ENCODE assay signal across 9 cellular contexts in genomic region chr11:62958547-62959071, GRCh38. TPM values are rescaled to one million over a fixed set of nuclear protein-coding genes. Genes with fewer than 3 reads are reported as not detected.
A peak's percentile ranks its signal among the peaks of the same experiment; 100 is the strongest.
DNase-seq lines count a peak whose midpoint lies in the region; ATAC-seq and TF ChIP-seq lines count a peak whose summit lies in the region.
"Had no signal": no experiment of that assay in that cellular context is flagged by ENCODE, and none has a peak within 500 bp of the region (broad histone marks: within the 10 kb centered on the region; RNA-seq: fewer than 3 reads in every experiment).

No MANE protein-coding gene starts in this region.

- H3K27ac ChIP-seq in SJCRH30, result no peak overlapping the region; the same call in 1 of the 2 replicates
- no peak overlapping the region for H3K27ac ChIP-seq in foreskin keratinocyte

- no peak for TF ChIP-seq CTCF in foreskin keratinocyte (conservative IDR thresholded peaks at IDR 0.05)

- DNase-seq in H4 (ENCODE audit: low spot score) (peak; percentile 69), SJCRH30 (peak; percentile 69 to 77), foreskin keratinocyte (peak; percentile 13 to 25), sciatic nerve (ENCODE audit: low spot score) (peak; percentile 59), HUDEP-2 (lab: John Stamatoyannopoulos, UW; ENCODE audit: unreplicated experiment in 76 of 76) (no peak), NCI-H1092 treated with DMSO at 0.1 percent for 48 hours (lab: John Stamatoyannopoulos, UW) (no peak)
- DNase-seq: NCI-H524 had no signal

- H3K9me3 ChIP-seq in SJCRH30 (replicated peaks), result no peaks in the 10 kb centered on the region

- no peak overlapping the region for H3K4me3 ChIP-seq in SJCRH30

- no peaks in the 10 kb centered on the region for H3K36me3 ChIP-seq in SJCRH30

- H3K27me3 ChIP-seq in SJCRH30 (no peaks in the 10 kb centered on the region), foreskin keratinocyte (no peaks in the 10 kb centered on the region)

- ATAC-seq in foreskin keratinocyte (peak; percentile 55), sciatic nerve (peak; percentile 83), HG03045 (IDR thresholded peaks at IDR 0.05; ENCODE audit: unreplicated experiment) (no peak)

- intact Hi-C loops in sciatic nerve (cut with DNase I), result no loop called here

- H3K4me1 ChIP-seq in SJCRH30 (peaks cover 13% of the 10 kb centered on the region), foreskin keratinocyte (no peaks in the 10 kb centered on the region)

RNA-seq across cellular contexts. Expression of gene SLC22A6, which starts 26.2 kb away (rescaled TPM):
- total RNA-seq in H4 (2014; rRNA removed; shearing (Covaris generic)), result not detected in 2 replicates
- total RNA-seq in SJCRH30 (2014; rRNA removed; shearing (Covaris generic)), result not detected in 2 replicates
- total RNA-seq in foreskin keratinocyte (not detected in 2 replicates), sciatic nerve (not detected)
- not detected in 2 replicates for polyA plus RNA-seq in foreskin keratinocyte
- total RNA-seq: G401 had no signal

RNA-seq across cellular contexts. Expression of gene CHRM1, which starts 37.4 kb away (rescaled TPM):
- total RNA-seq in H4 (2014; rRNA removed; shearing (Covaris generic)), result not detected in 2 replicates
- total RNA-seq in SJCRH30 (2014; rRNA removed; shearing (Covaris generic)), result not detected in 2 replicates
- total RNA-seq in foreskin keratinocyte (not detected in 2 replicates), sciatic nerve (not detected)
- polyA plus RNA-seq in foreskin keratinocyte, result not detected in 2 replicates
- total RNA-seq: G401 had no signal

RNA-seq across cellular contexts. Expression of gene SLC22A8, which starts 57.0 kb away (rescaled TPM):
- not detected in 2 replicates for total RNA-seq in H4 (2014; rRNA removed; shearing (Covaris generic))
- total RNA-seq in SJCRH30 (2014; rRNA removed; shearing (Covaris generic)), result not detected in 2 replicates
- not detected in 2 replicates for total RNA-seq in foreskin keratinocyte
- polyA plus RNA-seq in foreskin keratinocyte, result not detected in 2 replicates
- not detected for total RNA-seq in sciatic nerve
- total RNA-seq: G401 had no signal

Comparison
In these comparisons a context has a peak if more than half of its experiments do, and no peak if none do; other contexts are left out.
1. DNase-seq: peak in H4 (single experiment), SJCRH30 (2 of 2), foreskin keratinocyte (2 of 2) and sciatic nerve (single experiment); none in HUDEP-2 (0 of 76) and NCI-H1092 treated with DMSO at 0.1 percent for 48 hours (single experiment).